In the genomic region with DNA sequence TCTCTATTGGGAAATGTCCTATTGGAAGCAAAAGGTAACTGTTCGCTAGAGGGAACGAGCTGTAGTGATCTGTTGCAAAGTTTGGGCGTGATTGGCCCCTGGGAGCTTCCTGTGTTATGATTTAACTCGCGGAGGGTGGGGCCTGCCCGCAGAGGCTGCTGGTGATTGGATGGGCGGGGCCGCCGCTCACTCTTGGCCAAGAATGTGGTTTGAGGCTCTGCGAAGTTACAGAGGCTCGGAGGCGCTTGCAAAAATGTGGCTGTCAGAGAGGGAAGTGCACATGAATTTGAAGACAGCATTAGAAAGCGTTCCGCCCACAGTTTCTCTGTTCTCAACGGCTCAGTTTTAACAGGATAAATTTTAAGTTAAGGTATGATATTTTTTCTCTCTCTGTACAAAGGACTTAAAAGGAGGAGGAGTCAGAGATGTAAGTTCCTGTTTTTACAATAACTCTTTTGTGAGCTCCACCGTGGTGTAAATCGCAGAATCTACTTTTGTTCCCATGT, we compare ENCODE assay signal across 1 cellular context.
TF ChIP-seq lines count a peak whose summit lies in the region.

No MANE protein-coding gene starts in this region.

TF ChIP-seq in GM23338, 12 proteins besides CTCF, POLR2A, EP300 and RAD21 (continued from another document):
- no peak for TF ChIP-seq ZNF462 (CRISPR knock-in tag; IDR thresholded peaks at IDR 0.05)
